Comparison of ENCODE assay signal across 8 cellular contexts in genomic region chr6:10404799-10405524, GRCh38. TPM values are rescaled to one million over a fixed set of nuclear protein-coding genes. Genes with fewer than 3 reads are reported as not detected.
DNase-seq lines count a peak whose midpoint lies in the region; ATAC-seq, FAIRE-seq and TF ChIP-seq lines count a peak whose summit lies in the region.

No MANE protein-coding gene starts in this region.

- no peaks in the 10 kb centered on the region for H3K9me3 ChIP-seq in prostate gland

- no peak for ATAC-seq in GM18520 (IDR thresholded peaks at IDR 0.05; ENCODE audit: unreplicated experiment)

- H3K36me3 ChIP-seq in prostate gland = no peaks in the 10 kb centered on the region

- intact Hi-C loops in prostate gland (cut with DNase I) = no loop called here

- FAIRE-seq in GM19239 (lab: Jason Lieb, UNC) = peak; percentile 51

- H3K4me1 ChIP-seq in prostate gland (replicated peaks) = peaks cover 5% of the 10 kb centered on the region

- no peak for TF ChIP-seq CTCF in epithelial cell of esophagus (IDR thresholded peaks at IDR 0.05; ENCODE audit: insufficient read depth, low read depth, low read length, missing control alignments)
- TF ChIP-seq CTCF in prostate gland (IDR thresholded peaks at IDR 0.05) = no peak

- DNase-seq in GM19239 (ENCODE audit: insufficient read length, low spot score) (no peak), NCI-H2227 (lab: John Stamatoyannopoulos, UW; ENCODE audit: unreplicated experiment) (peak; percentile 44), epithelial cell of esophagus (ENCODE audit: low read depth) (no peak), prostate gland (ENCODE audit: low spot score) (no peak), kidney tubule cell (ENCODE audit: low spot score) (no peak), erythroblast (lab: John Stamatoyannopoulos, UW) (no peak)
- DNase-seq in activated effector memory CD4-positive, alpha-beta T cell treated with anti-CD3 and anti-CD28 coated beads, Interleukin-2, amount 50 U/mL, for 16 hours = no peak

- no peaks in the 10 kb centered on the region for H3K27me3 ChIP-seq in prostate gland (replicated peaks; ENCODE audit: insufficient read depth)

- no peak for TF ChIP-seq POLR2A in prostate gland (IDR thresholded peaks at IDR 0.05)
- TF ChIP-seq POLR2A in erythroblast (IDR thresholded peaks at IDR 0.05; ENCODE audit: low read length) = no peak

- peak overlapping the region; percentile 87 to 94 for H3K27ac ChIP-seq in prostate gland

- 23% methylated on average over 31 of the region's 31 CpGs for WGBS in prostate gland

- H3K4me3 ChIP-seq in epithelial cell of esophagus (ENCODE audit: low read length) (peak overlapping the region; percentile 84), prostate gland (peak overlapping the region; percentile 22 to 40)

RNA-seq across cellular contexts. Expression of gene TFAP2A, which starts 9.9 kb away (rescaled TPM):
- total RNA-seq in prostate gland = 10 to 100 TPM; 16.0 to 20.4 TPM
